ENCODE assay signal across 10 cellular contexts in the genomic region with DNA sequence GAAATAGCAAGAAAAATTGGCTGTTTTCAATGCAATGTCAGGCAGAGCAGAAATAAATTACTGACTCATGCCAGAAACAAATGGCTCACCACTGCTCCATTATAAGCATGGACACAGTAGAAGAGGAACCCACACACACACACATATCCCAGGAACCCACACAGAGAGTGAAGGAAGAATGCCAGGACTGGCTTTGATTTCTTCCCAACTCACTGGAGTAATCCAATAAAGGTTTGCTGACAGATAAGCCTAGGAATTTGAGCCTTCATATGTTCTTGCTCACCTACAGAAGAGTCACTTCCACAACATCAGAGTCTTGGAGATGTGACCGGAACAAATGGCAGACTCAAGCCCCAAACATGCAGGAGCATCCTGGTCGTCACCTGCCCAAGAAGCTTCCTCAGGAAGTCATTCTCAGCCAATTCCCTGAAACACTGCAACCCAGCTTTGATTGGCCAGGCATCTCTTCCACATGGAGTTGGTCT. TPM values are rescaled to one million over a fixed set of nuclear protein-coding genes. Genes with fewer than 3 reads are reported as not detected.
A peak's percentile ranks its signal among the peaks of the same experiment; 100 is the strongest.
DNase-seq lines count a peak whose midpoint lies in the region; ATAC-seq and TF ChIP-seq lines count a peak whose summit lies in the region.
"Had no signal": no experiment of that assay in that cellular context is flagged by ENCODE, and none has a peak within 500 bp of the region (broad histone marks: within the 10 kb centered on the region; RNA-seq: fewer than 3 reads in every experiment).

No MANE protein-coding gene starts in this region.

- in situ Hi-C loops in G401 (cut with HindIII; ENCODE audit: low sequenced_read_pairs), result no loop called here

- no peak for TF ChIP-seq CTCF in retinal pigment epithelial cell (conservative IDR thresholded peaks at IDR 0.05; ENCODE audit: low read depth, low read length)

- DNase-seq in NOMO-1 treated with DMSO at 0.1 percent for 48 hours (lab: John Stamatoyannopoulos, UW; ENCODE audit: unreplicated experiment), result peak; percentile 37
- DNase-seq in NOMO-1 treated with dmso at 0.1 percent for 144 hours (lab: John Stamatoyannopoulos, UW; ENCODE audit: unreplicated experiment), result no peak
- DNase-seq in retinal pigment epithelial cell (ENCODE audit: low read depth), result peak; percentile 4
- no peak for DNase-seq in G401 (ENCODE audit: low spot score)
- DNase-seq: activated CD4-positive, CD25-positive, alpha-beta regulatory T cell; NCI-H1694 had no signal

- 72 to 85% methylated on average over 2 of the region's 2 CpGs for WGBS in esophagus, 2 donors

- H3K4me3 ChIP-seq in esophagus (ENCODE audit: low read depth in 1 of 2, low read length in 2 of 2), result peak overlapping the region; percentile 9 to 29
- no peak overlapping the region for H3K4me3 ChIP-seq in retinal pigment epithelial cell (ENCODE audit: low read length)

- no peaks in the 10 kb centered on the region for H3K27me3 ChIP-seq in esophagus (ENCODE audit: control insufficient read depth in 1 of 2, insufficient read depth in 2 of 2, low read length in 2 of 2)

- H3K27ac ChIP-seq in esophagus (ENCODE audit: low read depth in 2 of 2, low read length in 1 of 2), result no peak overlapping the region

- H3K9me3 ChIP-seq in esophagus (ENCODE audit: control insufficient read depth in 2 of 2, insufficient read depth in 1 of 2, low read depth in 1 of 2, low read length in 1 of 2), result no peaks in the 10 kb centered on the region

- H3K4me1 ChIP-seq in esophagus (ENCODE audit: control insufficient read depth in 2 of 2, insufficient read depth in 2 of 2, low read length in 1 of 2), result peaks cover 4 to 17% of the 10 kb centered on the region in 2 donors

- peak; percentile 28 for ATAC-seq in SK-N-SH treated with all-trans-retinoic acid at 6 μM for 48 hours
- no peak for ATAC-seq in HG03280 (IDR thresholded peaks at IDR 0.05; ENCODE audit: unreplicated experiment)
- no peak for ATAC-seq in HG03457 (IDR thresholded peaks at IDR 0.05; ENCODE audit: unreplicated experiment)

- H3K36me3 ChIP-seq in esophagus (ENCODE audit: control insufficient read depth in 2 of 2, insufficient read depth in 2 of 2, low read length in 1 of 2), result peaks cover 0 to 14% of the 10 kb centered on the region in 2 donors

TF ChIP-seq in SK-N-SH treated with all-trans-retinoic acid at 6 μM for 48 hours, 23 proteins besides CTCF, POLR2A, EP300 and RAD21:
- TF ChIP-seq ZNF8 (CRISPR knock-in tag; IDR thresholded peaks at IDR 0.05), result no peak; the same call in 1 of the 2 replicates
- TF ChIP-seq ZFP30 (CRISPR knock-in tag; IDR thresholded peaks at IDR 0.05), result no peak
- TF ChIP-seq RARB (CRISPR knock-in tag; IDR thresholded peaks at IDR 0.05), result no peak
- TF ChIP-seq, protein P1, sequence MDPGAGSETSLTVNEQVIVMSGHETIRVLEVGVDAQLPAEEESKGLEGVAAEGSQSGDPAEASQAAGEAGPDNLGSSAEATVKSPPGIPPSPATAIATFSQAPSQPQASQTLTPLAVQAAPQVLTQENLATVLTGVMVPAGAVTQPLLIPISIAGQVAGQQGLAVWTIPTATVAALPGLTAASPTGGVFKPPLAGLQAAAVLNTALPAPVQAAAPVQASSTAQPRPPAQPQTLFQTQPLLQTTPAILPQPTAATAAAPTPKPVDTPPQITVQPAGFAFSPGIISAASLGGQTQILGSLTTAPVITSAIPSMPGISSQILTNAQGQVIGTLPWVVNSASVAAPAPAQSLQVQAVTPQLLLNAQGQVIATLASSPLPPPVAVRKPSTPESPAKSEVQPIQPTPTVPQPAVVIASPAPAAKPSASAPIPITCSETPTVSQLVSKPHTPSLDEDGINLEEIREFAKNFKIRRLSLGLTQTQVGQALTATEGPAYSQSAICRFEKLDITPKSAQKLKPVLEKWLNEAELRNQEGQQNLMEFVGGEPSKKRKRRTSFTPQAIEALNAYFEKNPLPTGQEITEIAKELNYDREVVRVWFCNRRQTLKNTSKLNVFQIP (CRISPR knock-in tag; IDR thresholded peaks at IDR 0.05; ENCODE audit: borderline replicate concordance, low read depth), result peak; percentile 55; the same call in 1 of the 2 replicates
- 0 out of 2 replicates have a peak, but pooled peaks have one; percentile 18 for TF ChIP-seq OSR1 (CRISPR knock-in tag; IDR thresholded peaks at IDR 0.05)
- TF ChIP-seq, protein P2, sequence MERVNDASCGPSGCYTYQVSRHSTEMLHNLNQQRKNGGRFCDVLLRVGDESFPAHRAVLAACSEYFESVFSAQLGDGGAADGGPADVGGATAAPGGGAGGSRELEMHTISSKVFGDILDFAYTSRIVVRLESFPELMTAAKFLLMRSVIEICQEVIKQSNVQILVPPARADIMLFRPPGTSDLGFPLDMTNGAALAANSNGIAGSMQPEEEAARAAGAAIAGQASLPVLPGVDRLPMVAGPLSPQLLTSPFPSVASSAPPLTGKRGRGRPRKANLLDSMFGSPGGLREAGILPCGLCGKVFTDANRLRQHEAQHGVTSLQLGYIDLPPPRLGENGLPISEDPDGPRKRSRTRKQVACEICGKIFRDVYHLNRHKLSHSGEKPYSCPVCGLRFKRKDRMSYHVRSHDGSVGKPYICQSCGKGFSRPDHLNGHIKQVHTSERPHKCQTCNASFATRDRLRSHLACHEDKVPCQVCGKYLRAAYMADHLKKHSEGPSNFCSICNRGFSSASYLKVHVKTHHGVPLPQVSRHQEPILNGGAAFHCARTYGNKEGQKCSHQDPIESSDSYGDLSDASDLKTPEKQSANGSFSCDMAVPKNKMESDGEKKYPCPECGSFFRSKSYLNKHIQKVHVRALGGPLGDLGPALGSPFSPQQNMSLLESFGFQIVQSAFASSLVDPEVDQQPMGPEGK (CRISPR knock-in tag; IDR thresholded peaks at IDR 0.05; ENCODE audit: borderline replicate concordance), result 0 out of 2 replicates have a peak, but pooled peaks have one; percentile 30
- TF ChIP-seq TOX (CRISPR knock-in tag; IDR thresholded peaks at IDR 0.05; ENCODE audit: borderline replicate concordance), result peak; percentile 39; the same call in 1 of the 2 replicates
- TF ChIP-seq ESRRG (CRISPR knock-in tag; IDR thresholded peaks at IDR 0.05), result no peak
- TF ChIP-seq CSRNP3 (CRISPR knock-in tag; IDR thresholded peaks at IDR 0.05), result no peak
- peak; percentile 68; the same call in 1 of the 2 replicates for TF ChIP-seq ZFP3 (CRISPR knock-in tag; IDR thresholded peaks at IDR 0.05)
TF ChIP-seq in SK-N-SH treated with all-trans-retinoic acid at 6 μM for 48 hours: peak in this region for 5.

RNA-seq across cellular contexts. Expression of gene SH3BP5L, which starts 2.2 kb away (rescaled TPM):
- 10 to 100 TPM; 18.2 to 34.3 TPM for polyA plus RNA-seq in esophagus
- 23.1 and 24.6 TPM in 2 replicates for total RNA-seq in G401 (2014; rRNA removed; shearing (Covaris generic))

RNA-seq across cellular contexts. Expression of gene ZNF672, which starts 14.5 kb away (rescaled TPM):
- polyA plus RNA-seq in esophagus, result 10 to 100 TPM; 11.6 to 15.8 TPM
- total RNA-seq in G401 (2014; rRNA removed; shearing (Covaris generic)), result 57.1 and 63.1 TPM in 2 replicates

RNA-seq across cellular contexts. Expression of gene ZNF692, which starts 35.3 kb away (rescaled TPM):
- 100 to 1,000 TPM in 1 of 2 donors, 10 to 100 TPM in 1; 36.3 to 120 TPM for polyA plus RNA-seq in esophagus
- 7.9 and 12.7 TPM in 2 replicates for total RNA-seq in G401 (2014; rRNA removed; shearing (Covaris generic))

Comparison
In these comparisons a context has a peak if more than half of its experiments do, and no peak if none do; other contexts are left out.
1. DNase-seq: peak in NOMO-1 treated with DMSO at 0.1 percent for 48 hours (single experiment) and retinal pigment epithelial cell (single experiment); none in NOMO-1 treated with dmso at 0.1 percent for 144 hours (single experiment) and G401 (single experiment).